Comparison of ENCODE assay signal across 8 cellular contexts in genomic region chr6:57221936-57222683, GRCh38. TPM values are rescaled to one million over a fixed set of nuclear protein-coding genes. Genes with fewer than 3 reads are reported as not detected.
DNase-seq lines count a peak whose midpoint lies in the region; ATAC-seq and TF ChIP-seq lines count a peak whose summit lies in the region.

TSS of gene RAB23 (minus strand) at chr6:57222307. CDS start at chr6:57210380, 11,927 bp downstream.

- H3K27ac ChIP-seq in BLaER1, result peak within 1 kb of the TSS; percentile 68

- peaks cover 10% of the 10 kb centered on the region for H3K4me1 ChIP-seq in BLaER1

- no peaks in the 10 kb centered on the region for H3K36me3 ChIP-seq in BLaER1

- H3K9me3 ChIP-seq in BLaER1, result no peaks in the 10 kb centered on the region

- DNase-seq in NCI-H460 (ENCODE audit: extremely low read depth, low read depth), result peak; percentile 71
- DNase-seq in activated CD4-positive, alpha-beta T cell treated with anti-CD3 and anti-CD28 coated beads for 48 hours, result peak; percentile 84
- DNase-seq in dedifferentiated amniotic fluid mesenchymal stem cell (ENCODE audit: extremely low spot score), result peak; percentile 72
- peak; percentile 96 for DNase-seq in left kidney (ENCODE audit: low read depth, low spot score)
- DNase-seq in stimulated activated CD4-positive, alpha-beta T cell treated with anti-CD3 and anti-CD28 coated beads, Interleukin-1b, Interleukin-23, amount 100 ng/mL, for 48 hours, result peak; percentile 77

- no peaks in the 10 kb centered on the region for H4K20me1 ChIP-seq in BLaER1

- H3K27me3 ChIP-seq in BLaER1, result no peaks in the 10 kb centered on the region

- TF ChIP-seq POLR2A in GM19193 (IDR thresholded peaks at IDR 0.05; ENCODE audit: extremely low read depth, insufficient read depth, insufficient read length), result peak; percentile 68

- peak within 1 kb of the TSS; percentile 95 for H3K4me3 ChIP-seq in BLaER1

- peak within 1 kb of the TSS; percentile 77 for H3K4me2 ChIP-seq in BLaER1

- H3K9ac ChIP-seq in BLaER1, result peak within 1 kb of the TSS; percentile 80

- ATAC-seq in HG03378 (IDR thresholded peaks at IDR 0.05; ENCODE audit: unreplicated experiment), result peak; percentile 69

RNA-seq across cellular contexts. Expression of gene RAB23, which starts in this region (rescaled TPM):
- 11.3 and 13.1 TPM in 2 replicates for total RNA-seq in NCI-H460 (2014; rRNA removed; shearing (Covaris generic))
- 5.3 and 7.7 TPM in 2 replicates for polyA plus RNA-seq in NCI-H460 (2014; cell fraction: nucleus; rRNA removed)

Comparison
In these comparisons a context has a peak if more than half of its experiments do, and no peak if none do; other contexts are left out.
1. Peak in every context shown above with its lines: DNase-seq, ATAC-seq, H3K4me3 ChIP-seq and H3K27ac ChIP-seq.